Comparison of ENCODE assay signal across 2 cellular contexts in the genomic region with DNA sequence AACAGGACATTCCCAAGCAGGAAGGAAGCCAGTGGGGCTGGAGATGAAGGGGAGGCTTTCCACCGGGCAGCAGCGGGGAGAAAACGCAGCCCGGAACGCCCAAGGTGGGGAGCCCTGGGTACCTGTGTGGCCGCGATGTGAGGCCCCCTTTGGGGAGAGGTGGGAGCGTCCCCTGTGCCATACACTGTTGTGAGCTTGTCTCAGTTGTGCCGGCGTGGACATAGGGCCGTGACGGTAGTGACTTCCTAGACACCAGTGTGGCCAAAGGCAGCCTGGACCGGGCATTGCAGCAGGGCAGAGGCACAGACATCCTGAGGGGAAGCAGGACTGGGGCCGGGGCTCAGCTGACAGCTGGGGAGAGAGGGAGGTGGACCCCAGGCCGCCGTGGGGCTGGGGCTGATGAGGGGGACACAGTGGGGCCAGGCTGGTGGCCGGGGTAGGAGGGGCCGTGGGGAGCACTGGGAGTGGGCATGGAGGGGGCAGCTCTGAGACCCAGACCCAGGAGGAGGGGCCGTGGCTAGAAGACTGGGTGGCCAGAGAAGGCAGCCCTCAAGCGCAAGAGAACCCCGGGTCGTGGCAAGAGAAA.
TF ChIP-seq lines count a peak whose summit lies in the region.

No MANE protein-coding gene starts in this region.

TF ChIP-seq in IMR-90, 13 proteins besides CTCF, POLR2A, EP300 and RAD21:
- TF ChIP-seq, protein P1, sequence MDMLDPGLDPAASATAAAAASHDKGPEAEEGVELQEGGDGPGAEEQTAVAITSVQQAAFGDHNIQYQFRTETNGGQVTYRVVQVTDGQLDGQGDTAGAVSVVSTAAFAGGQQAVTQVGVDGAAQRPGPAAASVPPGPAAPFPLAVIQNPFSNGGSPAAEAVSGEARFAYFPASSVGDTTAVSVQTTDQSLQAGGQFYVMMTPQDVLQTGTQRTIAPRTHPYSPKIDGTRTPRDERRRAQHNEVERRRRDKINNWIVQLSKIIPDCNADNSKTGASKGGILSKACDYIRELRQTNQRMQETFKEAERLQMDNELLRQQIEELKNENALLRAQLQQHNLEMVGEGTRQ (IDR thresholded peaks at IDR 0.05; ENCODE audit: low read depth, low read length) = no peak
- TF ChIP-seq RFX5 (IDR thresholded peaks at IDR 0.05; ENCODE audit: low read depth, low read length) = no peak
- TF ChIP-seq BHLHE40 (IDR thresholded peaks at IDR 0.05; ENCODE audit: low read depth, low read length) = no peak
- TF ChIP-seq MXI1 (IDR thresholded peaks at IDR 0.05; ENCODE audit: borderline replicate concordance, low read depth, low read length) = no peak
- TF ChIP-seq FOS (IDR thresholded peaks at IDR 0.05; ENCODE audit: low read depth, low read length) = no peak
- TF ChIP-seq MAFK (IDR thresholded peaks at IDR 0.05; ENCODE audit: low read depth, low read length) = no peak
- no peak for TF ChIP-seq CHD1 (IDR thresholded peaks at IDR 0.05; ENCODE audit: low read depth, low read length)
- no peak for TF ChIP-seq MAZ (IDR thresholded peaks at IDR 0.05; ENCODE audit: borderline replicate concordance, low read depth, low read length)
- TF ChIP-seq, protein P2, sequence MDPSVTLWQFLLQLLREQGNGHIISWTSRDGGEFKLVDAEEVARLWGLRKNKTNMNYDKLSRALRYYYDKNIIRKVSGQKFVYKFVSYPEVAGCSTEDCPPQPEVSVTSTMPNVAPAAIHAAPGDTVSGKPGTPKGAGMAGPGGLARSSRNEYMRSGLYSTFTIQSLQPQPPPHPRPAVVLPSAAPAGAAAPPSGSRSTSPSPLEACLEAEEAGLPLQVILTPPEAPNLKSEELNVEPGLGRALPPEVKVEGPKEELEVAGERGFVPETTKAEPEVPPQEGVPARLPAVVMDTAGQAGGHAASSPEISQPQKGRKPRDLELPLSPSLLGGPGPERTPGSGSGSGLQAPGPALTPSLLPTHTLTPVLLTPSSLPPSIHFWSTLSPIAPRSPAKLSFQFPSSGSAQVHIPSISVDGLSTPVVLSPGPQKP (IDR thresholded peaks at IDR 0.05; ENCODE audit: borderline replicate concordance, low read depth, low read length) = no peak
- TF ChIP-seq SMC3 (IDR thresholded peaks at IDR 0.05; ENCODE audit: low read depth, low read length) = no peak
- no peak for TF ChIP-seq CEBPB (IDR thresholded peaks at IDR 0.05; ENCODE audit: low read depth, low read length)
- no peak for TF ChIP-seq RCOR1 (IDR thresholded peaks at IDR 0.05; ENCODE audit: insufficient replicate concordance, low read length)
- TF ChIP-seq NFE2L2 (IDR thresholded peaks at IDR 0.05; ENCODE audit: low read depth, low read length) = no peak

TF ChIP-seq in H1, 55 proteins besides CTCF, POLR2A, EP300 and RAD21:
- TF ChIP-seq CBX5 (IDR thresholded peaks at IDR 0.05; ENCODE audit: low read depth, low read length) = no peak
- no peak for TF ChIP-seq CHD7 (IDR thresholded peaks at IDR 0.05; ENCODE audit: insufficient replicate concordance, low read length)
- TF ChIP-seq JUN (IDR thresholded peaks at IDR 0.05; ENCODE audit: low read depth, low read length) = no peak
- no peak for TF ChIP-seq KDM1A (IDR thresholded peaks at IDR 0.05; ENCODE audit: borderline replicate concordance, low read length)
- no peak for TF ChIP-seq GTF2F1 (IDR thresholded peaks at IDR 0.05; ENCODE audit: borderline replicate concordance, low read depth, low read length)
- TF ChIP-seq FOSL1 (IDR thresholded peaks at IDR 0.05; ENCODE audit: insufficient read depth, low read depth, low read length) = no peak
- no peak for TF ChIP-seq GABPA (IDR thresholded peaks at IDR 0.05; ENCODE audit: borderline replicate concordance, insufficient read depth, low read length)
- TF ChIP-seq KDM5A (IDR thresholded peaks at IDR 0.05; ENCODE audit: low read length) = no peak
- TF ChIP-seq SRF (IDR thresholded peaks at IDR 0.05; ENCODE audit: low read depth, low read length) = no peak
- TF ChIP-seq TAF1 (IDR thresholded peaks at IDR 0.05; ENCODE audit: low read depth, low read length) = no peak
- no peak for TF ChIP-seq SP4 (IDR thresholded peaks at IDR 0.05; ENCODE audit: low read length)
- TF ChIP-seq RXRA (IDR thresholded peaks at IDR 0.05; ENCODE audit: insufficient read depth, low read depth, low read length) = no peak
- TF ChIP-seq MAFK (IDR thresholded peaks at IDR 0.05; ENCODE audit: low read depth, low read length) = no peak
- TF ChIP-seq ASH2L (IDR thresholded peaks at IDR 0.05; ENCODE audit: low read length) = no peak
- no peak for TF ChIP-seq RNF2 (IDR thresholded peaks at IDR 0.05; ENCODE audit: borderline replicate concordance, low read depth, low read length, missing control alignments, poor library complexity, severe bottlenecking)
- TF ChIP-seq CHD2 (IDR thresholded peaks at IDR 0.05; ENCODE audit: low read length) = no peak
- no peak for TF ChIP-seq TAF7 (optimal IDR thresholded peaks at IDR 0.05; ENCODE audit: borderline replicate concordance, low read depth, low read length)
- no peak for TF ChIP-seq YY1 (IDR thresholded peaks at IDR 0.05; ENCODE audit: low read depth, low read length)
- TF ChIP-seq EZH2 (IDR thresholded peaks at IDR 0.05; ENCODE audit: low read depth, low read length, severe bottlenecking) = no peak
TF ChIP-seq in H1: peak in this region for 0.
